In genomic region chr11:70579376-70579955, GRCh38 we compare ENCODE assay signal across 21 cellular contexts.
"Had no signal": no experiment of that assay in that cellular context is flagged by ENCODE, and none has a peak within 500 bp of the region (broad histone marks: within the 10 kb centered on the region; RNA-seq: fewer than 3 reads in every experiment).

No MANE protein-coding gene starts in this region.

- H3K4me1 ChIP-seq: breast epithelium, SJCRH30 had no signal

- H3K4me3 ChIP-seq: breast epithelium, SJCRH30 had no signal

- ATAC-seq: activated CD4-positive, CD25-positive, alpha-beta regulatory T cell treated with anti-CD3 and anti-CD28 coated beads, Interleukin-2, amount 50 U/mL, for 24 hours; activated CD8-positive, alpha-beta T cell treated with anti-CD3 and anti-CD28 coated beads for 36 hours; activated T-cell treated with anti-CD3 and anti-CD28 coated beads, Interleukin-2, amount 50 U/mL, for 72 hours; Panc1 had no signal

- H3K27me3 ChIP-seq: breast epithelium, SJCRH30 had no signal

- H3K9me3 ChIP-seq: breast epithelium, SJCRH30 had no signal

- H3K36me3 ChIP-seq: breast epithelium, SJCRH30 had no signal

- H3K27ac ChIP-seq: breast epithelium, SJCRH30 had no signal

- DNase-seq: activated CD4-positive, alpha-beta T cell treated with anti-CD3 and anti-CD28 coated beads for 4 hours; activated CD8-positive, alpha-beta memory T cell treated with anti-CD3 and anti-CD28 coated beads, Interleukin-2, amount 50 U/mL, for 4 hours; activated CD8-positive, alpha-beta T cell treated with anti-CD3 and anti-CD28 coated beads for 36 hours; activated naive CD4-positive, alpha-beta T cell; activated T-cell treated with anti-CD3 and anti-CD28 coated beads, Interleukin-2, amount 50 U/mL, for 72 hours; aorta; central memory CD4-positive, alpha-beta T cell; KG1; NCI-H1092; NCI-H1417; NCI-H1694 treated with DMSO at 0.1 percent for 48 hours; NCI-H2029 treated with DMSO at 0.1 percent for 48 hours; NCI-H510A treated with DMSO at 0.1 percent for 48 hours; NCI-H69; NK-92 treated with Interleukin-12 subunit alpha and Interleukin-12 subunit beta, amount 100 ng/mL, for 24 hours; OCI-M1; RPMI8226; SJCRH30 had no signal
